9 cellular contexts compared by ENCODE assay signal in genomic region chrX:145405012-145405411, GRCh38.
DNase-seq lines count a peak whose midpoint lies in the region; ATAC-seq and TF ChIP-seq lines count a peak whose summit lies in the region.
"Had no signal": no experiment of that assay in that cellular context is flagged by ENCODE, and none has a peak within 500 bp of the region (broad histone marks: within the 10 kb centered on the region; RNA-seq: fewer than 3 reads in every experiment).

No MANE protein-coding gene starts in this region.

- H3K4me1 Mint-ChIP-seq in Caco-2 (ENCODE audit: low read depth, unreplicated experiment) (no peaks in the 10 kb centered on the region), chondrocyte (ENCODE audit: low read depth) (no peaks in the 10 kb centered on the region), neural crest cell (no peaks in the 10 kb centered on the region)
- H3K4me1 Mint-ChIP-seq in CD8-positive, alpha-beta memory T cell: no peaks in the 10 kb centered on the region

- ATAC-seq in GM18858 (IDR thresholded peaks at IDR 0.05; ENCODE audit: unreplicated experiment) (peak; percentile 82), gastroesophageal sphincter (no peak)

- POLR2A ChIA-PET in Caco-2 (lab: Charles Lee): no interaction called here
- POLR2A ChIA-PET in CD8-positive, alpha-beta memory T cell (lab: Charles Lee): no interaction called here

- H3K9me3 ChIP-seq in Caco-2 (no peaks in the 10 kb centered on the region), gastroesophageal sphincter (no peaks in the 10 kb centered on the region)
- H3K9me3 ChIP-seq in CD8-positive, alpha-beta memory T cell (ENCODE audit: low read length): no peaks in the 10 kb centered on the region

- DNase-seq in Caco-2 (peak in 1 of 2 experiments; percentile 25), NB4 (ENCODE audit: low read depth) (peak; percentile 31), chondrocyte (ENCODE audit: low spot score) (no peak), neural crest cell (ENCODE audit: low read depth, low spot score) (peak; percentile 31), posterior cingulate gyrus (no peak)
- DNase-seq in CD8-positive, alpha-beta memory T cell: no peak

- TF ChIP-seq CTCF in Caco-2 (IDR thresholded peaks at IDR 0.05; ENCODE audit: insufficient read depth in 1 of 2, low read depth in 1 of 2, low read length in 1 of 2, severe bottlenecking in 1 of 2, unreplicated experiment in 1 of 2): peak; percentile 17 to 43
- peak; percentile 50 for TF ChIP-seq CTCF in NB4 (IDR thresholded peaks at IDR 0.05; ENCODE audit: low read depth, low read length)
- TF ChIP-seq CTCF in chondrocyte (IDR thresholded peaks at IDR 0.05): peak; percentile 80
- TF ChIP-seq CTCF in neural crest cell (conservative IDR thresholded peaks at IDR 0.05): peak; percentile 72
- peak in 1 of 4 experiments; percentile 54 for TF ChIP-seq CTCF in gastroesophageal sphincter (IDR thresholded peaks at IDR 0.05)

- H3K4me1 ChIP-seq in Caco-2: no peaks in the 10 kb centered on the region
- no peaks in the 10 kb centered on the region for H3K4me1 ChIP-seq in gastroesophageal sphincter
- H3K4me1 ChIP-seq in CD8-positive, alpha-beta memory T cell (ENCODE audit: insufficient read depth, low read length): no peaks in the 10 kb centered on the region

- H3K36me3 Mint-ChIP-seq in Caco-2 (ENCODE audit: insufficient read depth, unreplicated experiment): no peaks in the 10 kb centered on the region
- no peaks in the 10 kb centered on the region for H3K36me3 Mint-ChIP-seq in chondrocyte (ENCODE audit: low read depth)
- peaks cover 2% of the 10 kb centered on the region for H3K36me3 Mint-ChIP-seq in neural crest cell (ENCODE audit: low read depth)
- no peaks in the 10 kb centered on the region for H3K36me3 Mint-ChIP-seq in CD8-positive, alpha-beta memory T cell

- BruUV-seq in Caco-2 (replicated peaks; lab: Mats Ljungman, UMichigan): no TSS peak

- H3K27ac Mint-ChIP-seq in Caco-2 (ENCODE audit: unreplicated experiment) (no peak overlapping the region), chondrocyte (ENCODE audit: unreplicated experiment) (no peak overlapping the region), neural crest cell (ENCODE audit: unreplicated experiment) (no peak overlapping the region)
- H3K27ac Mint-ChIP-seq in CD8-positive, alpha-beta memory T cell: no peak overlapping the region
- H3K27ac Mint-ChIP-seq: T-helper 1 cell treated with Interleukin-12 subunit alpha and Interleukin-12 subunit beta and Interleukin-4 antibody, amounts not matched to agents 30 μg/mL and 1 μg/mL, for 36 hours had no signal

- H3K27me3 ChIP-seq in Caco-2 (replicated peaks; ENCODE audit: control insufficient read depth, insufficient read depth, low read length) (no peaks in the 10 kb centered on the region), gastroesophageal sphincter (no peaks in the 10 kb centered on the region)
- H3K27me3 ChIP-seq in CD8-positive, alpha-beta memory T cell (ENCODE audit: insufficient read depth, low read length, poor library complexity, severe bottlenecking): no peaks in the 10 kb centered on the region

- TF ChIP-seq POLR2A in NB4 (IDR thresholded peaks at IDR 0.05; ENCODE audit: extremely low read depth, insufficient read length): no peak
- TF ChIP-seq POLR2A in gastroesophageal sphincter (IDR thresholded peaks at IDR 0.05): no peak

- TF ChIP-seq EP300 in gastroesophageal sphincter (IDR thresholded peaks at IDR 0.05): no peak

- CTCF ChIA-PET in Caco-2 (lab: Charles Lee): no interaction called here
- CTCF ChIA-PET in CD8-positive, alpha-beta memory T cell (lab: Charles Lee): no interaction called here

- no peaks in the 10 kb centered on the region for H3K9me3 Mint-ChIP-seq in Caco-2 (ENCODE audit: unreplicated experiment)
- peaks cover 4% of the 10 kb centered on the region for H3K9me3 Mint-ChIP-seq in chondrocyte (ENCODE audit: low read depth)
- peaks cover 3% of the 10 kb centered on the region for H3K9me3 Mint-ChIP-seq in neural crest cell
- H3K9me3 Mint-ChIP-seq in CD8-positive, alpha-beta memory T cell: peaks cover 0 to 3% (median 0%) of the 10 kb centered on the region in 5 donors
- H3K9me3 Mint-ChIP-seq: T-helper 1 cell treated with Interleukin-12 subunit alpha and Interleukin-12 subunit beta and Interleukin-4 antibody, amounts not matched to agents 30 μg/mL and 1 μg/mL, for 36 hours had no signal

- no peak overlapping the region for H3K27ac ChIP-seq in gastroesophageal sphincter
- H3K27ac ChIP-seq in CD8-positive, alpha-beta memory T cell (ENCODE audit: low read depth, low read length): no peak overlapping the region

- H3K4me3 Mint-ChIP-seq in Caco-2 (ENCODE audit: unreplicated experiment) (no peak overlapping the region), chondrocyte (ENCODE audit: unreplicated experiment) (no peak overlapping the region), neural crest cell (no peak overlapping the region)
- no peak overlapping the region for H3K4me3 Mint-ChIP-seq in CD8-positive, alpha-beta memory T cell
- H3K4me3 Mint-ChIP-seq: T-helper 1 cell treated with Interleukin-12 subunit alpha and Interleukin-12 subunit beta and Interleukin-4 antibody, amounts not matched to agents 30 μg/mL and 1 μg/mL, for 36 hours had no signal

- H3K27me3 Mint-ChIP-seq in Caco-2 (ENCODE audit: insufficient read depth, unreplicated experiment): no peaks in the 10 kb centered on the region
- H3K27me3 Mint-ChIP-seq in chondrocyte (ENCODE audit: low read depth): no peaks in the 10 kb centered on the region
- no peaks in the 10 kb centered on the region for H3K27me3 Mint-ChIP-seq in neural crest cell (ENCODE audit: low read depth)
- no peaks in the 10 kb centered on the region for H3K27me3 Mint-ChIP-seq in CD8-positive, alpha-beta memory T cell

- WGBS in gastroesophageal sphincter (ENCODE audit: low coverage in 1 of 2), 2 donors: 0 to 14% methylated on average over 1 of the region's 1 CpG

- H3K4me3 ChIP-seq in Caco-2 (ENCODE audit: low read depth, low read length) (no peak overlapping the region), NB4 (ENCODE audit: low read depth, low read length) (no peak overlapping the region), gastroesophageal sphincter (no peak overlapping the region)
- no peak overlapping the region for H3K4me3 ChIP-seq in CD8-positive, alpha-beta memory T cell (ENCODE audit: low read length)

- intact Hi-C loops in Caco-2 (cut with micrococcal nuclease; ENCODE audit: unreplicated experiment) (no loop called here), posterior cingulate gyrus (cut with DNase I) (loop anchor here (10.0 kb wide), 1 partner anchor 420 kb away; no protein-coding TSS in a partner anchor)

- H3K36me3 ChIP-seq in Caco-2 (ENCODE audit: control insufficient read depth, insufficient read depth, low read length) (no peaks in the 10 kb centered on the region), gastroesophageal sphincter (no peaks in the 10 kb centered on the region)
- H3K36me3 ChIP-seq in CD8-positive, alpha-beta memory T cell (ENCODE audit: insufficient read depth, low read length): no peaks in the 10 kb centered on the region

Comparison
In these comparisons a context has a peak if more than half of its experiments do, and no peak if none do; other contexts are left out.
1. DNase-seq: peak in NB4 (single experiment) and neural crest cell (single experiment); none in chondrocyte (single experiment), posterior cingulate gyrus (0 of 10) and CD8-positive, alpha-beta memory T cell (0 of 5).